8 cellular contexts compared by ENCODE assay signal in the genomic region with DNA sequence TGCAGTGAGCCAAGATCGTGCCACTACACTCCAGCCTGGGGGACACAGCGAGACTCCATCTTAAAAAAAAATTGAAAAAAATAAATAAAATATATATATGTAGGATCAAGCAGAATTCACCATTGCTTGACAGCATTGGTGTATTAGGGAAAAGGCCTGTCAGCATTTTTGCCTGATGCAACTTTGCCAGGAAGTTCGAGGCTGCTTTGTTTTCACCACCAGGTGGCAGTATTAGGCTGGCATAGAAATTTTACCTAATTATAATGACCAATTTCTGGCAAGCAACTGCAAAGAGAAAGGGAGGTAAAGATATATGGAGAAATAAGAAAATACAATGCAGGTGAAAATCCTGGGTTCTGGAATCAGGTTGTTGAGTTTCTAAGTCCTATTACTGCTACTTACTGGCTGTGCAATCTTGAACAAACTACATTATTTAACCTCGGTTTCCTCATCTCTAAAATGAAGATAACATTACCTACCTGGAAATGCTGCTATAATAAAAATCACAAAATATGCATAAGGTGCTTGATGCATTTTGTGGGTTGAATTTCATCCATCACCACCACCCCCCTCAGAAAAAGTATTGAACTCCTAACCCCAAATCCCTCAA. TPM values are rescaled to one million over a fixed set of nuclear protein-coding genes. Genes with fewer than 3 reads are reported as not detected.
DNase-seq lines count a peak whose midpoint lies in the region; ATAC-seq and TF ChIP-seq lines count a peak whose summit lies in the region.

No MANE protein-coding gene starts in this region.

- intact Hi-C loops in left colon (cut with DNase I, micrococcal nuclease): loop anchor here (5.0 to 10.0 kb wide), 2 partner anchors 277 to 280 kb away; no protein-coding TSS in a partner anchor

- H3K27ac ChIP-seq in AG04450 (ENCODE audit: low read depth, low read length): no peak overlapping the region

- ATAC-seq in left colon (peak; percentile 50), HG03159 (IDR thresholded peaks at IDR 0.05; ENCODE audit: unreplicated experiment) (no peak)

- peak; percentile 88 for TF ChIP-seq CTCF in AG04450 (IDR thresholded peaks at IDR 0.05; ENCODE audit: low read depth, low read length)
- peak; percentile 68 for TF ChIP-seq CTCF in GM20000 (IDR thresholded peaks at IDR 0.05; ENCODE audit: extremely low read depth, missing control alignments)

- POLR2A ChIA-PET in AG04450 (lab: Yijun Ruan, JAX): interaction anchor here (0.7 kb wide), 1 partner anchor 96 kb away, joined by 5 read pairs; no protein-coding TSS in a partner anchor

- H3K27me3 ChIP-seq in AG04450 (ENCODE audit: control insufficient read depth, insufficient read depth, low read length): no peaks in the 10 kb centered on the region

- H3K4me3 ChIP-seq in AG04450 (ENCODE audit: low read depth, low read length): no peak overlapping the region

- CTCF ChIA-PET in AG04450 (lab: Charles Lee): interaction anchor here (0.7 to 2.4 kb wide), 7 partner anchors 21 to 281 kb away, joined by 3 to 19 read pairs (median 6); no protein-coding TSS in a partner anchor

- DNase-seq in AG04450 (ENCODE audit: low read depth, low spot score) (no peak), GM20000 (ENCODE audit: low spot score) (peak; percentile 56), NCI-H446 treated with DMSO at 0.1 percent for 48 hours (lab: John Stamatoyannopoulos, UW) (peak; percentile 49), cerebellar cortex (ENCODE audit: low spot score) (peak; percentile 83), left colon (peak in 1 of 2 donors; percentile 60)
- peak; percentile 23 for DNase-seq in activated CD4-positive, alpha-beta T cell treated with anti-CD3 and anti-CD28 coated beads for 1 hour
- peak; percentile 34 to 55 (median 42) for DNase-seq in stimulated activated CD4-positive, alpha-beta T cell treated with anti-CD3 and anti-CD28 coated beads, TNF-alpha, amount 100 ng/mL, for 48 hours (ENCODE audit: low read depth in 3 of 3)

- H3K9me3 ChIP-seq in AG04450 (ENCODE audit: control insufficient read depth, insufficient read depth, low read length): no peaks in the 10 kb centered on the region

RNA-seq across cellular contexts. Expression of a gene that starts 24.7 kb away (rescaled TPM):
- polyA plus RNA-seq in AG04450 (2011; rRNA removed): 110 and 119 TPM in 2 replicates
- polyA minus RNA-seq in AG04450 (2011; rRNA and poly(A)+ RNA removed): 92.3 and 108 TPM in 2 replicates
- total RNA-seq in left colon: 1 to 10 TPM; 1.9 to 4.6 TPM

RNA-seq across cellular contexts. Expression of a gene that starts 37.0 kb away (rescaled TPM):
- 23.3 and 23.4 TPM in 2 replicates for polyA plus RNA-seq in AG04450 (2011; rRNA removed)
- polyA minus RNA-seq in AG04450 (2011; rRNA and poly(A)+ RNA removed): 33.5 and 38.3 TPM in 2 replicates
- 10 to 100 TPM; 22.9 to 23.8 TPM for total RNA-seq in left colon

RNA-seq across cellular contexts. Expression of a gene that starts 50.6 kb away (rescaled TPM):
- polyA plus RNA-seq in AG04450 (2011; rRNA removed): 0.24 and 0.31 TPM in 2 replicates
- not detected in 2 replicates for polyA minus RNA-seq in AG04450 (2011; rRNA and poly(A)+ RNA removed)
- not detected for total RNA-seq in left colon

RNA-seq across cellular contexts. Expression of a gene that starts 53.0 kb away (rescaled TPM):
- not detected in 2 replicates for polyA plus RNA-seq in AG04450 (2011; rRNA removed)
- polyA minus RNA-seq in AG04450 (2011; rRNA and poly(A)+ RNA removed): not detected in 2 replicates
- not detected for total RNA-seq in left colon
